Comparison of ENCODE assay signal across 8 cellular contexts in the genomic region with DNA sequence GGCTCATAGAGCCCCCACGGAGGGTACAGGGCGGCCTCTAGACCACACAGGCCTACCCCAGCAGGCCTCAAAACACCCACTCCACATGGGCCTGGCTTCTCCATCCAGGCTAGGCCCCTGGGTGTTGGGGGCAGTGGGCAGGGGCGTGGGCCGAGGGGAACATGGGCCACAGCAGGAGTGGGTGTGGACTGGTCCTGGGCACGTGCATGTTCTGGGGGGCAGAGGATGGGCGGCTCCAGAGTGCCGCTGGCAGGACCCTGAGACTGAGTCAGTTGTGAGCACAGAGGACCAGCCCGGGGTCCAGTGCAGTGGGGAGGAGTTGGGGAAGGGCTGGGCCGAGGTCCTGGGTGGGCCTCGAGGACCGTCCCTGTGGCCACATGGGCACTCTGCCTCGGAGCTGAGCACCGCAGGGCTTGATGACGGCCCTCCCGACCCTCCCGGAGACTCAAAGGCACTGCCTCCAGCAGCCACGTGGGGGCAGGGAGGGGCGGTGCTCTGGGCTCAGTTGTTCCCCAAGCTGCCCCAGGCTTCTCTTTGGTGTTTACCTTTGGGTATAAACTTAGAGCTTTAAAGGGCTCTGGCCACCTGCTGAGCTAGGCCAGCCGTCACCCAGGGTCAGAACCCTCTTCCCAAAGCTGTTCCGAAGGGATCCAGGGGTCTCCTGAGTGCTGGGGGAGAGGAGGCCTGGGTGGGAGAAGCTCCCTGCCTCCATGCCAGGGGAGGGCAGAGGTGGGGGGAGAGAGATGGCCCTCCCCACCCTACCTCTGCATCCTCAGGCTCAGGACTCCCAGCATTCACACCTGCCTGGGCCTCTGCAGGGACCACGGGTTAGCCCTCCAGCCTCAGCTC.
DNase-seq lines count a peak whose midpoint lies in the region; ATAC-seq and TF ChIP-seq lines count a peak whose summit lies in the region.

No MANE protein-coding gene starts in this region.

- TF ChIP-seq CTCF in NB4 (IDR thresholded peaks at IDR 0.05; ENCODE audit: low read depth, low read length): peak; percentile 19
- peak in 42 of 56 donors; percentile 11 to 57 (median 33) for TF ChIP-seq CTCF in dorsolateral prefrontal cortex (IDR thresholded peaks at IDR 0.05 in 54 of 56, conservative IDR thresholded peaks at IDR 0.05 in 2 of 56; ENCODE audit: low read depth in 1 of 56, partially characterized antibody in 56 of 56)
- peak in 4 of 7 experiments; percentile 10 to 41 (median 34) for TF ChIP-seq CTCF in stomach (IDR thresholded peaks at IDR 0.05)

- H3K27me3 ChIP-seq in dorsolateral prefrontal cortex (no peaks in the 10 kb centered on the region), mesenchymal stem cell (ENCODE audit: control insufficient read depth in 1 of 2, insufficient read depth in 1 of 2, low read length in 2 of 2) (no peaks in the 10 kb centered on the region), stomach (peaks cover 0 to 12% (median 0%) of the 10 kb centered on the region in 3 donors)

- peak overlapping the region; percentile 16 for H2AK5ac ChIP-seq in mesenchymal stem cell (ENCODE audit: low read length, severe bottlenecking)

- no peak for ATAC-seq in GM18519 (IDR thresholded peaks at IDR 0.05; ENCODE audit: low FRiP score, unreplicated experiment)

- H3K4me1 ChIP-seq in mesenchymal stem cell (ENCODE audit: control insufficient read depth, insufficient read depth, low read depth, low read length): peaks cover 50% of the 10 kb centered on the region
- H3K4me1 ChIP-seq in stomach: peaks cover 47 to 65% (median 59%) of the 10 kb centered on the region in 4 donors

- DNase-seq in EL (peak; percentile 64), NB4 (ENCODE audit: low read depth) (peak; percentile 58), dorsolateral prefrontal cortex (peak in 2 of 10 donors; percentile 35 to 64), mesenchymal stem cell (peak; percentile 78), stomach (peak; percentile 70), SW 1271 (lab: John Stamatoyannopoulos, UW) (no peak)
- DNase-seq in activated CD4-positive, alpha-beta T cell treated with anti-CD3 and anti-CD28 coated beads for 4 hours: peak; percentile 61 to 62

- H2BK5ac ChIP-seq in mesenchymal stem cell (ENCODE audit: low read depth, low read length, poor library complexity, severe bottlenecking): no peak overlapping the region

- peak overlapping the region; percentile 61 for H3K9ac ChIP-seq in mesenchymal stem cell (ENCODE audit: low read length)

- H3K9me3 ChIP-seq in mesenchymal stem cell (ENCODE audit: control insufficient read depth, low read length) (no peaks in the 10 kb centered on the region), stomach (no peaks in the 10 kb centered on the region)

- peak overlapping the region in 1 of 2 experiments; percentile 53 for H3K23ac ChIP-seq in mesenchymal stem cell (ENCODE audit: low read length in 2 of 2)

- H4K91ac ChIP-seq in mesenchymal stem cell (ENCODE audit: low read length): peak overlapping the region; percentile 98

- WGBS in mesenchymal stem cell: 32% methylated on average over 18 of the region's 21 CpGs
- 20 to 38% (median 27%) methylated on average over 9 to 21 of the region's 21 CpGs for WGBS in stomach, 5 donors

- no peak for TF ChIP-seq EP300 in stomach (IDR thresholded peaks at IDR 0.05)

- H3K18ac ChIP-seq in mesenchymal stem cell (ENCODE audit: low read depth in 1 of 2, low read length in 2 of 2): peak overlapping the region; percentile 86 to 90

- no peak overlapping the region for H2BK120ac ChIP-seq in mesenchymal stem cell (ENCODE audit: low read depth, low read length)

- H2AFZ ChIP-seq in mesenchymal stem cell (ENCODE audit: low read depth, low read length): no peak overlapping the region

- peak overlapping the region; percentile 72 to 91 for H2BK12ac ChIP-seq in mesenchymal stem cell (ENCODE audit: low read length in 2 of 2)

- H3K27ac ChIP-seq in dorsolateral prefrontal cortex (peak overlapping the region in 52 of 59 donors; percentile 0 to 96 (median 69)), mesenchymal stem cell (ENCODE audit: low read length, poor library complexity, severe bottlenecking) (peak overlapping the region; percentile 25), stomach (peak overlapping the region; percentile 64 to 95 (median 91))

- no peak overlapping the region for H3K4me2 ChIP-seq in mesenchymal stem cell (ENCODE audit: low read length, poor library complexity, severe bottlenecking)

- peak overlapping the region; percentile 85 for H4K8ac ChIP-seq in mesenchymal stem cell (ENCODE audit: low read length)

- H3K36me3 ChIP-seq in mesenchymal stem cell (ENCODE audit: control insufficient read depth in 1 of 2, insufficient read depth in 2 of 2, low read depth in 1 of 2, low read length in 2 of 2) (peaks cover 28 to 46% of the 10 kb centered on the region in 2 experiments), stomach (peaks cover 28 to 29% (median 28%) of the 10 kb centered on the region in 4 donors)

- H3K14ac ChIP-seq in mesenchymal stem cell (ENCODE audit: low read length in 2 of 2): peak overlapping the region in 1 of 2 experiments; percentile 9

- TF ChIP-seq POLR2A in NB4 (IDR thresholded peaks at IDR 0.05; ENCODE audit: extremely low read depth, insufficient read length) (no peak), stomach (IDR thresholded peaks at IDR 0.05) (no peak)

- peak overlapping the region; percentile 20 for H2BK15ac ChIP-seq in mesenchymal stem cell (ENCODE audit: low read depth, poor library complexity, severe bottlenecking)

- intact Hi-C loops in dorsolateral prefrontal cortex (cut with DNase I): loop anchor here (5.0 kb wide), 3 partner anchors 54 to 79 kb away; no protein-coding TSS in a partner anchor
- intact Hi-C loops in stomach (cut with DNase I; ENCODE audit: low total_unique reads): no loop called here

- no peak overlapping the region for H3K4me3 ChIP-seq in NB4 (ENCODE audit: low read depth, low read length)
- H3K4me3 ChIP-seq in dorsolateral prefrontal cortex: no peak overlapping the region
- H3K4me3 ChIP-seq in mesenchymal stem cell (ENCODE audit: insufficient read depth in 1 of 2, low read depth in 1 of 2, low read length in 2 of 2): peak overlapping the region in 1 of 2 experiments; percentile 14
- no peak overlapping the region for H3K4me3 ChIP-seq in stomach

- peaks cover 35% of the 10 kb centered on the region for H3K79me1 ChIP-seq in mesenchymal stem cell (replicated peaks; ENCODE audit: low read length, poor library complexity, severe bottlenecking)

- peak overlapping the region; percentile 55 to 70 for H3K4ac ChIP-seq in mesenchymal stem cell (ENCODE audit: low read depth in 1 of 2, low read length in 2 of 2)

Comparison
In these comparisons a context has a peak if more than half of its experiments do, and no peak if none do; other contexts are left out.
1. DNase-seq: peak in EL (single experiment), NB4 (single experiment), activated CD4-positive, alpha-beta T cell treated with anti-CD3 and anti-CD28 coated beads for 4 hours (2 of 2), mesenchymal stem cell (single experiment) and stomach (single experiment); none in SW 1271 (0 of 2).
2. H3K27ac ChIP-seq: peak in every context shown above with its lines; median percentile 91 in stomach; 69 in dorsolateral prefrontal cortex; 25 in mesenchymal stem cell.
3. Peak in every context shown above with its lines, with median percentiles within 50 percentile points of each other: CTCF ChIP-seq.